Comparison of ENCODE assay signal across 2 cellular contexts in genomic region chr15:74964794-74965193, GRCh38.
TF ChIP-seq lines count a peak whose summit lies in the region.

No MANE protein-coding gene starts in this region.

TF ChIP-seq in PFSK-1, 5 proteins besides CTCF, POLR2A, EP300 and RAD21:
- TF ChIP-seq SIN3A (IDR thresholded peaks at IDR 0.05; ENCODE audit: borderline replicate concordance, insufficient read depth, low read length) (peak; percentile 98; the same call in 1 of the 2 replicates), REST (IDR thresholded peaks at IDR 0.05; ENCODE audit: insufficient read depth in 1 of 2, low read depth in 2 of 2, low read length in 2 of 2) (peak in 1 of 2 experiments; percentile 72; a peak in 1 of 4 replicates), FOXP2 (optimal IDR thresholded peaks at IDR 0.05; ENCODE audit: borderline replicate concordance, extremely low read depth, extremely low read length, insufficient read depth) (peak; percentile 86), POLR2AphosphoS5 (IDR thresholded peaks at IDR 0.05; ENCODE audit: low read depth, low read length) (0 out of 2 replicates have a peak, but pooled peaks have one; percentile 31), TAF1 (IDR thresholded peaks at IDR 0.05; ENCODE audit: borderline replicate concordance, insufficient read depth, low read length) (no peak)

TF ChIP-seq in endothelial cell of umbilical vein, 7 proteins besides CTCF, POLR2A, EP300 and RAD21:
- no peak for TF ChIP-seq GATA2 (IDR thresholded peaks at IDR 0.05; ENCODE audit: insufficient read depth, insufficient read length, low read depth, low read length)
- TF ChIP-seq POLR2AphosphoS5 (IDR thresholded peaks at IDR 0.05; ENCODE audit: insufficient read depth, low read depth, low read length), result no peak
- peak; percentile 40 for TF ChIP-seq MYC (IDR thresholded peaks at IDR 0.05; ENCODE audit: low read depth, low read length)
- TF ChIP-seq JUN (IDR thresholded peaks at IDR 0.05; ENCODE audit: borderline replicate concordance, insufficient read depth, insufficient read length, low read depth), result peak; percentile 65
- TF ChIP-seq MAX (IDR thresholded peaks at IDR 0.05; ENCODE audit: insufficient read depth, insufficient read length), result no peak
- TF ChIP-seq EZH2 (IDR thresholded peaks at IDR 0.05; ENCODE audit: borderline replicate concordance, low read depth, low read length, severe bottlenecking), result no peak
- peak; percentile 72 for TF ChIP-seq FOS (IDR thresholded peaks at IDR 0.05; ENCODE audit: borderline replicate concordance, insufficient read depth, low read length)
TF ChIP-seq in endothelial cell of umbilical vein: peak in this region for 3.
